ENCODE assay signal across 23 cellular contexts in the genomic region with DNA sequence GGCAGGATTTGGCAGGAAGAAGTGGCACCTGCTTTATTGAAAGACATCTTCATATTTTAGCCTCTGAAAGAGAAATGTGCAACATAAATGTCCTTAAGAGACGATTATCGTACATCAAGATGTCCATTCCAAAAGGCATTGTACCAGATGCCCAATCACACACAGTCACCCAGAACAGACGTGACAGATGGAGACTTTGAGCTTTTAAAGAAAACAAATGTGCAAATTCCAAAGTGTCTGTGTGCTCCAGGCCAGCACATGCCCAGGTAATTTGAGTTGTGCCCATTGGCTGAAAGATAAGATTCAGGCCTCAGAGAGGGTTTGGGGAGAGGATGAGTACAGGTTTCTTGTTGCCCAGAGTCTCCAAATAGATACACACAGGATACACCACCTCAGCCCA.
DNase-seq lines count a peak whose midpoint lies in the region; ATAC-seq, FAIRE-seq and TF ChIP-seq lines count a peak whose summit lies in the region.
"Had no signal": no experiment of that assay in that cellular context is flagged by ENCODE, and none has a peak within 500 bp of the region (broad histone marks: within the 10 kb centered on the region; RNA-seq: fewer than 3 reads in every experiment).

No MANE protein-coding gene starts in this region.

- ATAC-seq in left lobe of liver, result peak; percentile 76
- ATAC-seq in GM18502 (IDR thresholded peaks at IDR 0.05; ENCODE audit: poor library complexity, unreplicated experiment), result no peak
- ATAC-seq: K562, PC-3, T-cell had no signal

- DNase-seq in DMS 273 (lab: John Stamatoyannopoulos, UW; ENCODE audit: unreplicated experiment) (peak; percentile 63), DMS 273 treated with DMSO at 0.1 percent for 48 hours (lab: John Stamatoyannopoulos, UW) (no peak), GM12892 (ENCODE audit: insufficient read length) (no peak), NCI-H524 (lab: John Stamatoyannopoulos, UW) (peak; percentile 85 to 94), left lobe of liver (ENCODE audit: low spot score) (peak; percentile 61), amygdala (lab: John Stamatoyannopoulos, UW) (no peak), SHP77 treated with DMSO at 0.1 percent for 48 hours (lab: John Stamatoyannopoulos, UW) (no peak)
- DNase-seq: CD8-positive, alpha-beta memory T cell; DMS153; DND-41; GM23248; H7; NCI-H1417; NCI-H187; NCI-H2081 treated with DMSO at 0.1 percent for 48 hours; NCI-H2227 treated with DMSO at 0.1 percent for 48 hours; NCI-H748 treated with DMSO at 0.1 percent for 48 hours; NK-92 treated with Interleukin-12 subunit alpha and Interleukin-12 subunit beta, amount 100 ng/mL, for 24 hours; PC-3; SJCRH30; T-cell had no signal

- peak; percentile 14 for FAIRE-seq in GM12892 (lab: Jason Lieb, UNC)
- FAIRE-seq: K562 had no signal

- no peak for TF ChIP-seq POLR2A in GM12892 (IDR thresholded peaks at IDR 0.05; ENCODE audit: low read depth, low read length)

Comparison
In these comparisons a context has a peak if more than half of its experiments do, and no peak if none do; other contexts are left out.
1. DNase-seq: peak in DMS 273 (single experiment), NCI-H524 (2 of 2) and left lobe of liver (single experiment); none in DMS 273 treated with DMSO at 0.1 percent for 48 hours (single experiment), GM12892 (single experiment), amygdala (0 of 56) and SHP77 treated with DMSO at 0.1 percent for 48 hours (single experiment).